ENCODE assay signal across 27 cellular contexts in genomic region chr2:74551530-74551929, GRCh38. TPM values are rescaled to one million over a fixed set of nuclear protein-coding genes. Genes with fewer than 3 reads are reported as not detected.
DNase-seq lines count a peak whose midpoint lies in the region; ATAC-seq and TF ChIP-seq lines count a peak whose summit lies in the region.
"Had no signal": no experiment of that assay in that cellular context is flagged by ENCODE, and none has a peak within 500 bp of the region (broad histone marks: within the 10 kb centered on the region; RNA-seq: fewer than 3 reads in every experiment).

No MANE protein-coding gene starts in this region.

- no peaks in the 10 kb centered on the region for H3K9me3 ChIP-seq in SK-N-SH
- no peaks in the 10 kb centered on the region for H3K9me3 ChIP-seq in smooth muscle cell (replicated peaks; ENCODE audit: low read depth)
- H3K9me3 ChIP-seq: Peyer's patch, tibial artery had no signal

- H3K27ac ChIP-seq in SK-N-SH (ENCODE audit: low read depth in 2 of 2, low read length in 1 of 2) (no peak overlapping the region), smooth muscle cell (ENCODE audit: low read depth) (peak overlapping the region; percentile 81)
- H3K27ac ChIP-seq: 22Rv1, KMS-11, tibial artery, VCaP had no signal

- peaks cover 18% of the 10 kb centered on the region for H3K36me3 Mint-ChIP-seq in HFFc6 (ENCODE audit: low read depth)

- CTCF ChIA-PET in SK-N-SH (lab: Yijun Ruan, JAX), result interaction anchor here (0.7 to 1.7 kb wide), 4 partner anchors 19 to 46 kb away, joined by 3 to 10 read pairs (median 4); partner anchors contain the start of gene PCGF1

- peaks cover 66% of the 10 kb centered on the region for H3K79me2 ChIP-seq in SK-N-SH (ENCODE audit: insufficient read depth)
- H3K79me2 ChIP-seq in smooth muscle cell (ENCODE audit: low read depth), result peaks cover 59% of the 10 kb centered on the region

- no peak for DNase-seq in SK-N-SH
- no peak for DNase-seq in HFFc6
- DNase-seq in ecto neural progenitor cell (ENCODE audit: low spot score), result peak; percentile 28
- no peak for DNase-seq in smooth muscle cell (lab: John Stamatoyannopoulos, UW; ENCODE audit: unreplicated experiment)
- no peak for DNase-seq in activated T-cell treated with anti-CD3 and anti-CD28 coated beads, Interleukin-2, amount 50 U/mL, for 48 hours
- DNase-seq: activated CD4-positive, alpha-beta T cell treated with anti-CD3 and anti-CD28 coated beads, Interleukin-2, amount 50 U/mL, for 4 hours; activated naive CD4-positive, alpha-beta T cell; amygdala; effector CD8-positive, alpha-beta T cell; H9; hypothalamus; NCI-H524; Peyer's patch; stimulated activated CD4-positive, alpha-beta T cell treated with anti-CD3 and anti-CD28 coated beads, Interleukin-4, amount 100 ng/mL, for 24 hours; stimulated activated naive CD8-positive, alpha-beta T cell treated with anti-CD3 and anti-CD28 coated beads, Interleukin-15, amount 100 ng/mL, for 72 hours; tibial artery had no signal

- no peak for TF ChIP-seq RAD21 in SK-N-SH (IDR thresholded peaks at IDR 0.05; ENCODE audit: low read length)

- TF ChIP-seq CTCF in SK-N-SH (IDR thresholded peaks at IDR 0.05), result no peak
- no peak for TF ChIP-seq CTCF in HFFc6 (IDR thresholded peaks at IDR 0.05)
- TF ChIP-seq CTCF in smooth muscle cell (IDR thresholded peaks at IDR 0.05; ENCODE audit: borderline replicate concordance, insufficient read depth, poor library complexity, severe bottlenecking), result no peak

- no peak for ATAC-seq in SK-N-SH treated with all-trans-retinoic acid at 6 μM for 48 hours
- no peak for ATAC-seq in GM18870 (IDR thresholded peaks at IDR 0.05; ENCODE audit: unreplicated experiment)
- no peak for ATAC-seq in HG02798 (IDR thresholded peaks at IDR 0.05; ENCODE audit: poor library complexity, unreplicated experiment)
- ATAC-seq: esophagus mucosa; stimulated activated naive CD8-positive, alpha-beta T cell treated with anti-CD3 and anti-CD28 coated beads, Interleukin-15, amount 100 ng/mL, for 72 hours had no signal

- peak overlapping the region; percentile 28 for H3K27ac Mint-ChIP-seq in HFFc6
- H3K27ac Mint-ChIP-seq: H9; stimulated activated naive CD8-positive, alpha-beta T cell treated with anti-CD3 and anti-CD28 coated beads, Interleukin-15, amount 100 ng/mL, for 72 hours; T-helper 2 cell treated with Interferon-gamma antibody and Interleukin-4, amounts not matched to agents 5 μg/mL and 100 μg/mL, for 36 hours had no signal

- no peak overlapping the region for H3K4me3 ChIP-seq in SK-N-SH (ENCODE audit: low read depth in 2 of 2, low read length in 1 of 2)
- no peak overlapping the region for H3K4me3 ChIP-seq in smooth muscle cell
- H3K4me3 ChIP-seq: Peyer's patch, tibial artery had no signal

- no peaks in the 10 kb centered on the region for H3K27me3 ChIP-seq in SK-N-SH (ENCODE audit: insufficient read depth)
- H3K27me3 ChIP-seq in smooth muscle cell (ENCODE audit: low read depth), result no peaks in the 10 kb centered on the region
- H3K27me3 ChIP-seq: Peyer's patch, tibial artery had no signal

- peaks cover 8 to 20% of the 10 kb centered on the region in 2 experiments for H3K36me3 ChIP-seq in SK-N-SH (replicated peaks in 1 of 2; ENCODE audit: control insufficient read depth in 1 of 2, insufficient read depth in 2 of 2, low read length in 1 of 2)
- no peaks in the 10 kb centered on the region for H3K36me3 ChIP-seq in smooth muscle cell (ENCODE audit: low read depth)

- H3K4me1 ChIP-seq in SK-N-SH (ENCODE audit: control insufficient read depth in 1 of 2, insufficient read depth in 2 of 2, low read depth in 1 of 2, low read length in 1 of 2), result peaks cover 9 to 43% of the 10 kb centered on the region in 2 experiments; a peak in 3 of 4 replicates
- H3K4me1 ChIP-seq in smooth muscle cell (ENCODE audit: low read depth), result peaks cover 29% of the 10 kb centered on the region

- no peak overlapping the region for H3K9ac ChIP-seq in SK-N-SH
- H3K9ac ChIP-seq in smooth muscle cell (ENCODE audit: low read depth), result peak overlapping the region; percentile 91
- H3K9ac ChIP-seq: KMS-11 had no signal

- peaks cover 44% of the 10 kb centered on the region for H3K4me1 Mint-ChIP-seq in HFFc6 (ENCODE audit: low read depth)

- no peaks in the 10 kb centered on the region for H3K9me2 ChIP-seq in SK-N-SH

- H3F3A ChIP-seq in SK-N-SH (replicated peaks; ENCODE audit: insufficient read depth) (peaks cover 13% of the 10 kb centered on the region), smooth muscle cell (ENCODE audit: low read depth) (peaks cover 8% of the 10 kb centered on the region)

- H2AFZ ChIP-seq in SK-N-SH (ENCODE audit: low read depth) (no peak overlapping the region), smooth muscle cell (ENCODE audit: low read depth) (no peak overlapping the region)

- peak overlapping the region; percentile 91 for H3K4me3 Mint-ChIP-seq in HFFc6
- H3K4me3 Mint-ChIP-seq: central memory CD8-positive, alpha-beta T cell; H9; stimulated activated naive CD8-positive, alpha-beta T cell treated with anti-CD3 and anti-CD28 coated beads, Interleukin-15, amount 100 ng/mL, for 72 hours; T-helper 2 cell treated with Interferon-gamma antibody and Interleukin-4, amounts not matched to agents 5 μg/mL and 100 μg/mL, for 36 hours had no signal

- peaks cover 5% of the 10 kb centered on the region for H3K27me3 Mint-ChIP-seq in HFFc6 (ENCODE audit: insufficient read depth)

- no peaks in the 10 kb centered on the region for H3K9me3 Mint-ChIP-seq in HFFc6
- H3K9me3 Mint-ChIP-seq: central memory CD8-positive, alpha-beta T cell; H9; stimulated activated naive CD8-positive, alpha-beta T cell treated with anti-CD3 and anti-CD28 coated beads, Interleukin-15, amount 100 ng/mL, for 72 hours; T-helper 2 cell treated with Interferon-gamma antibody and Interleukin-4, amounts not matched to agents 5 μg/mL and 100 μg/mL, for 36 hours had no signal

- TF ChIP-seq EP300 in SK-N-SH (IDR thresholded peaks at IDR 0.05; ENCODE audit: borderline replicate concordance in 1 of 2, low read depth in 1 of 2, low read length in 1 of 2), result no peak

- POLR2A ChIA-PET in SK-N-SH (lab: Yijun Ruan, JAX), result no interaction called here

- H3K4me2 ChIP-seq in SK-N-SH, result peak overlapping the region; percentile 98
- peak overlapping the region; percentile 98 for H3K4me2 ChIP-seq in smooth muscle cell
- H3K4me2 ChIP-seq: KMS-11 had no signal

- H4K20me1 ChIP-seq in SK-N-SH (ENCODE audit: insufficient read depth) (no peaks in the 10 kb centered on the region), smooth muscle cell (ENCODE audit: low read depth) (peaks cover 45% of the 10 kb centered on the region)

TF ChIP-seq in SK-N-SH, 30 proteins besides CTCF, POLR2A, EP300 and RAD21 (continues in another document):
- TF ChIP-seq JUND (IDR thresholded peaks at IDR 0.05) (no peak), GATA2 (CRISPR knock-in tag; IDR thresholded peaks at IDR 0.05) (no peak), FOXJ3 (CRISPR knock-in tag; IDR thresholded peaks at IDR 0.05) (no peak), EZH2phosphoT487 (IDR thresholded peaks at IDR 0.05; ENCODE audit: borderline replicate concordance, low read depth) (no peak), GABPA (IDR thresholded peaks at IDR 0.05; ENCODE audit: low read depth) (no peak), ELF1 (IDR thresholded peaks at IDR 0.05) (no peak), MXI1 (IDR thresholded peaks at IDR 0.05; ENCODE audit: low read depth, low read length) (no peak)

TF ChIP-seq in SK-N-SH treated with all-trans-retinoic acid at 6 μM for 48 hours, 23 proteins besides CTCF, POLR2A, EP300 and RAD21 (continues in another document):
- TF ChIP-seq ZFP30 (CRISPR knock-in tag; IDR thresholded peaks at IDR 0.05), result no peak
- no peak for TF ChIP-seq ARNTL (CRISPR knock-in tag; IDR thresholded peaks at IDR 0.05; ENCODE audit: borderline replicate concordance, low read depth)
- TF ChIP-seq ZC3H10 (CRISPR knock-in tag; IDR thresholded peaks at IDR 0.05), result no peak
- no peak for TF ChIP-seq PPARA (CRISPR knock-in tag; IDR thresholded peaks at IDR 0.05; ENCODE audit: borderline replicate concordance)

RNA-seq across cellular contexts. Expression of gene LOXL3, which starts 2.2 kb away (rescaled TPM):
- polyA plus RNA-seq in SK-N-SH (2012; rRNA removed) (47.9 and 59.3 TPM in 2 replicates), smooth muscle cell (109 and 190 TPM in 2 replicates)
- polyA plus RNA-seq in SK-N-SH (2012; cell fraction: cytosol; rRNA removed), result 20.3 and 30.5 TPM in 2 replicates
- 140 and 159 TPM in 2 replicates for polyA plus RNA-seq in SK-N-SH (2012; cell fraction: nucleus; rRNA removed)
- total RNA-seq in HFFc6 (2021; fragmentation: NEBNext Ultra II Directional; extraction: Animal tissue kit (Norgen Biotek cat#: 25700)), result 10 to 100 TPM; 59.4 to 76.5 (median 64.1) TPM
- 123 and 139 TPM in 2 replicates for total RNA-seq in smooth muscle cell

RNA-seq across cellular contexts. Expression of gene DOK1, which starts 3.0 kb away (rescaled TPM):
- polyA plus RNA-seq in SK-N-SH (2012; rRNA removed), result 25.3 and 28.1 TPM in 2 replicates
- 17.3 and 21.5 TPM in 2 replicates for polyA plus RNA-seq in SK-N-SH (2012; cell fraction: cytosol; rRNA removed)
- polyA plus RNA-seq in SK-N-SH (2012; cell fraction: nucleus; rRNA removed), result 34.7 and 50.7 TPM in 2 replicates
- 10 to 100 TPM; 17.3 to 38.4 (median 31.5) TPM for total RNA-seq in HFFc6 (2021; fragmentation: NEBNext Ultra II Directional; extraction: Animal tissue kit (Norgen Biotek cat#: 25700))
- total RNA-seq in smooth muscle cell, result 11.7 and 17.8 TPM in 2 replicates
- polyA plus RNA-seq in smooth muscle cell, result 32.9 and 41.3 TPM in 2 replicates

RNA-seq across cellular contexts. Expression of gene HTRA2, which starts 21.8 kb away (rescaled TPM):
- polyA plus RNA-seq in SK-N-SH (2012; rRNA removed) (55.7 and 60.4 TPM in 2 replicates), smooth muscle cell (30.4 and 35.2 TPM in 2 replicates)
- polyA plus RNA-seq in SK-N-SH (2012; cell fraction: cytosol; rRNA removed), result 30.4 and 45.8 TPM in 2 replicates
- 55.7 and 62.3 TPM in 2 replicates for polyA plus RNA-seq in SK-N-SH (2012; cell fraction: nucleus; rRNA removed)
- 10 to 100 TPM; 29.7 to 43.3 (median 33.6) TPM for total RNA-seq in HFFc6 (2021; fragmentation: NEBNext Ultra II Directional; extraction: Animal tissue kit (Norgen Biotek cat#: 25700))
- total RNA-seq in smooth muscle cell, result 19.1 and 19.2 TPM in 2 replicates

RNA-seq across cellular contexts. Expression of gene AUP1, which starts 22.0 kb away (rescaled TPM):
- polyA plus RNA-seq in SK-N-SH (2012; rRNA removed), result 118 and 151 TPM in 2 replicates
- polyA plus RNA-seq in SK-N-SH (2012; cell fraction: cytosol; rRNA removed), result 54.6 and 78.6 TPM in 2 replicates
- polyA plus RNA-seq in SK-N-SH (2012; cell fraction: nucleus; rRNA removed), result 643 and 686 TPM in 2 replicates
- total RNA-seq in HFFc6 (2021; fragmentation: NEBNext Ultra II Directional; extraction: Animal tissue kit (Norgen Biotek cat#: 25700)), result 100 to 1,000 TPM in 2 of 6 experiments, 10 to 100 TPM in 4; 81.0 to 119 (median 94.6) TPM
- 83.4 and 104 TPM in 2 replicates for total RNA-seq in smooth muscle cell
- 138 and 170 TPM in 2 replicates for polyA plus RNA-seq in smooth muscle cell

RNA-seq across cellular contexts. Expression of gene DQX1, which starts 25.5 kb away (rescaled TPM):
- polyA plus RNA-seq in SK-N-SH (2012; rRNA removed), result 1.6 and 1.8 TPM in 2 replicates
- polyA plus RNA-seq in SK-N-SH (2012; cell fraction: cytosol; rRNA removed), result 0.26 and 0.31 TPM in 2 replicates
- 13.2 and 13.8 TPM in 2 replicates for polyA plus RNA-seq in SK-N-SH (2012; cell fraction: nucleus; rRNA removed)
- under 1 TPM in 2 of 6 experiments, not detected in 4; 0.14 to 0.40 TPM for total RNA-seq in HFFc6 (2021; fragmentation: NEBNext Ultra II Directional; extraction: Animal tissue kit (Norgen Biotek cat#: 25700))
- total RNA-seq in smooth muscle cell, result 0.09 and 0.27 TPM in 2 replicates
- polyA plus RNA-seq in smooth muscle cell, result 0.57 TPM in 1 of 2 replicates, not detected in the other
- total RNA-seq: frontal cortex, mononuclear cell had no signal
